ENCODE assay signal across 31 cellular contexts in the genomic region with DNA sequence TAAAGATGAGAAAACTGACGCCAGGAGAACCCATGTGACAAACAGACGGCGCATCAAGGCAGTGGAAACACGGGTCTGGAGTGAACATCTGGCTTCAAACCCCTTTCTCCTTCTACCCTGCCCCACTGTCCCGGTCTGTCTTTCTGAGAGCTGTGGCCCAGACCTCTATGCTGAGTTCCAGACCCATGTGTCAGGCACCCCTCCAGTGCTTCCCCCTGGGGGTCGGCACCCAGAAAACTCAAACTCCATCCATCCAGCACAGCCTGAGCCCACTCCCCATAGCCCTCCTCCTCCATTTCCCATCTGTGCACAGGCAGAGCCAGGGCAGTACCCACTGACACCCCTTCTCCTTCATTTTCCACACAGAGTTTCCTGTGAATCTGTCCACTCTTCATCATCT. TPM values are rescaled to one million over a fixed set of nuclear protein-coding genes. Genes with fewer than 3 reads are reported as not detected.
"Had no signal": no experiment of that assay in that cellular context is flagged by ENCODE, and none has a peak within 500 bp of the region (broad histone marks: within the 10 kb centered on the region; RNA-seq: fewer than 3 reads in every experiment).

No MANE protein-coding gene starts in this region.

- ATAC-seq: activated CD4-positive, alpha-beta T cell treated with anti-CD3 and anti-CD28 coated beads for 36 hours; body of pancreas; esophagus mucosa; foreskin keratinocyte; gastrocnemius medialis; heart left ventricle had no signal

- H3K4me3 Mint-ChIP-seq: activated CD4-positive, alpha-beta memory T cell treated with anti-CD3 and anti-CD28 coated beads, Interleukin-2, amount 10 ng/mL, durations not matched to agents 7 days and 5 days; activated CD4-positive, alpha-beta T cell treated with anti-CD3 and anti-CD28 coated beads for 36 hours; activated CD4-positive, alpha-beta T cell treated with anti-CD3 and anti-CD28 coated beads, Interleukin-2, amount 10 ng/mL, durations not matched to agents 24 days and 14 days; activated naive CD8-positive, alpha-beta T cell; activated T-helper 1 cell treated with anti-CD3 and anti-CD28 coated beads, Interleukin-12 subunit alpha, Interleukin-12 subunit beta, Interleukin-2, Interleukin-4 antibody, amounts not matched to agents 30 ng/mL and 10 ng/mL and 1 ng/mL, durations not matched to agents 14 hours and 24 hours and 36 hours had no signal

- H3K36me3 Mint-ChIP-seq: activated naive CD8-positive, alpha-beta T cell had no signal

- H3K36me3 ChIP-seq: gastrocnemius medialis, heart left ventricle had no signal

- H3K27ac Mint-ChIP-seq: activated CD4-positive, alpha-beta memory T cell treated with anti-CD3 and anti-CD28 coated beads, Interleukin-2, amount 10 ng/mL, durations not matched to agents 7 days and 5 days; activated CD4-positive, alpha-beta T cell treated with anti-CD3 and anti-CD28 coated beads for 36 hours; activated CD4-positive, alpha-beta T cell treated with anti-CD3 and anti-CD28 coated beads, Interleukin-2, amount 10 ng/mL, durations not matched to agents 24 days and 14 days; activated naive CD8-positive, alpha-beta T cell; activated T-helper 1 cell treated with anti-CD3 and anti-CD28 coated beads, Interleukin-12 subunit alpha, Interleukin-12 subunit beta, Interleukin-2, Interleukin-4 antibody, amounts not matched to agents 30 ng/mL and 10 ng/mL and 1 ng/mL, durations not matched to agents 14 hours and 24 hours and 36 hours; activated T-helper 2 cell treated with anti-CD3 and anti-CD28 coated beads, Interferon-gamma antibody, Interleukin-2, Interleukin-4, amounts not matched to agents 10 μg/mL and 5 μg/mL and 100 μg/mL, durations not matched to agents 14 hours and 24 hours and 36 hours had no signal

- FAIRE-seq: colon had no signal

- H3K4me1 Mint-ChIP-seq: activated CD4-positive, alpha-beta memory T cell treated with anti-CD3 and anti-CD28 coated beads, Interleukin-2, amount 10 ng/mL, durations not matched to agents 7 days and 5 days; activated CD4-positive, alpha-beta T cell treated with anti-CD3 and anti-CD28 coated beads for 36 hours; activated CD4-positive, alpha-beta T cell treated with anti-CD3 and anti-CD28 coated beads, Interleukin-2, amount 10 ng/mL, durations not matched to agents 24 days and 14 days had no signal

- H3K4me1 ChIP-seq: foreskin keratinocyte had no signal

- H3K4me3 ChIP-seq: body of pancreas, gastrocnemius medialis, heart left ventricle had no signal

- H3K9me3 ChIP-seq: body of pancreas, gastrocnemius medialis, heart left ventricle had no signal

- H3K9me3 Mint-ChIP-seq: activated CD4-positive, alpha-beta memory T cell treated with anti-CD3 and anti-CD28 coated beads, Interleukin-2, amount 10 ng/mL, durations not matched to agents 7 days and 5 days; activated CD4-positive, alpha-beta T cell treated with anti-CD3 and anti-CD28 coated beads, Interleukin-2, amount 10 ng/mL, durations not matched to agents 24 days and 14 days; activated T-helper 1 cell treated with anti-CD3 and anti-CD28 coated beads, Interleukin-12 subunit alpha, Interleukin-12 subunit beta, Interleukin-2, Interleukin-4 antibody, amounts not matched to agents 30 ng/mL and 10 ng/mL and 1 ng/mL, durations not matched to agents 14 hours and 24 hours and 36 hours; activated T-helper 2 cell treated with anti-CD3 and anti-CD28 coated beads, Interferon-gamma antibody, Interleukin-2, Interleukin-4, amounts not matched to agents 10 μg/mL and 5 μg/mL and 100 μg/mL, durations not matched to agents 14 hours and 24 hours and 36 hours had no signal

- H3K27ac ChIP-seq: body of pancreas, foreskin keratinocyte, gastrocnemius medialis, heart left ventricle had no signal

- H3K27me3 ChIP-seq: body of pancreas, gastrocnemius medialis had no signal

- DNase-seq: activated CD4-positive, alpha-beta memory T cell treated with anti-CD3 and anti-CD28 coated beads, Interleukin-2, amount 10 ng/mL, durations not matched to agents 7 days and 5 days; activated CD4-positive, alpha-beta T cell treated with anti-CD3 and anti-CD28 coated beads for 36 hours; activated CD4-positive, alpha-beta T cell treated with anti-CD3 and anti-CD28 coated beads, Interleukin-2, amount 10 ng/mL, durations not matched to agents 24 days and 14 days; activated CD4-positive, CD25-positive, alpha-beta regulatory T cell; activated CD4-positive, CD25-positive, alpha-beta regulatory T cell treated with anti-CD3 and anti-CD28 coated beads, Interleukin-2, amount 50 U/mL, for 72 hours; activated CD8-positive, alpha-beta memory T cell treated with anti-CD3 and anti-CD28 coated beads, Interleukin-2, amount 50 U/mL, for 4 hours; activated gamma-delta T cell treated with Interleukin-2 at 50 U/mL for 16 hours; activated naive CD4-positive, alpha-beta T cell treated with anti-CD3 and anti-CD28 coated beads, Interleukin-2, amount 50 U/mL, for 16 hours; activated naive CD4-positive, alpha-beta T cell treated with Interleukin-2 at 50 U/mL for 16 hours; activated T-cell treated with anti-CD3 and anti-CD28 coated beads, Interleukin-2, amount 50 U/mL, for 1 hour; activated T-cell treated with anti-CD3 and anti-CD28 coated beads, Interleukin-2, amount 50 U/mL, for 48 hours; amniotic stem cell; anterior cingulate cortex; body of pancreas; caudate nucleus; effector CD8-positive, alpha-beta T cell; foreskin keratinocyte; gastrocnemius medialis; glutamatergic neuron; heart left ventricle; T-helper 2 cell had no signal

RNA-seq across cellular contexts. Expression of a gene that starts 2.7 kb away (rescaled TPM):
- total RNA-seq: activated CD4-positive, alpha-beta memory T cell treated with anti-CD3 and anti-CD28 coated beads, Interleukin-2, amount 10 ng/mL, durations not matched to agents 7 days and 5 days; activated CD4-positive, alpha-beta T cell treated with anti-CD3 and anti-CD28 coated beads for 36 hours; activated CD4-positive, alpha-beta T cell treated with anti-CD3 and anti-CD28 coated beads, Interleukin-2, amount 10 ng/mL, durations not matched to agents 24 days and 14 days; activated T-helper 1 cell treated with anti-CD3 and anti-CD28 coated beads, Interleukin-12 subunit alpha, Interleukin-12 subunit beta, Interleukin-2, Interleukin-4 antibody, amounts not matched to agents 30 ng/mL and 10 ng/mL and 1 ng/mL, durations not matched to agents 14 hours and 24 hours and 36 hours; activated T-helper 2 cell treated with anti-CD3 and anti-CD28 coated beads, Interferon-gamma antibody, Interleukin-2, Interleukin-4, amounts not matched to agents 10 μg/mL and 5 μg/mL and 100 μg/mL, durations not matched to agents 14 hours and 24 hours and 36 hours; body of pancreas; chondrocyte; dermis microvascular lymphatic vessel endothelial cell; epithelial cell of proximal tubule; esophagus mucosa; foreskin keratinocyte; heart left ventricle; T-helper 1 cell treated with Interleukin-12 subunit alpha and Interleukin-12 subunit beta and Interleukin-4 antibody, amounts not matched to agents 30 ng/mL and 1 ng/mL, for 36 hours had no signal
- polyA plus RNA-seq: adipose tissue, foreskin keratinocyte, heart left ventricle had no signal

RNA-seq across cellular contexts. Expression of a gene that starts 48.9 kb away (rescaled TPM):
- total RNA-seq: activated CD4-positive, alpha-beta T cell treated with anti-CD3 and anti-CD28 coated beads, Interleukin-2, amount 10 ng/mL, durations not matched to agents 24 days and 14 days; activated T-helper 1 cell treated with anti-CD3 and anti-CD28 coated beads, Interleukin-12 subunit alpha, Interleukin-12 subunit beta, Interleukin-2, Interleukin-4 antibody, amounts not matched to agents 30 ng/mL and 10 ng/mL and 1 ng/mL, durations not matched to agents 14 hours and 24 hours and 36 hours; activated T-helper 2 cell treated with anti-CD3 and anti-CD28 coated beads, Interferon-gamma antibody, Interleukin-2, Interleukin-4, amounts not matched to agents 10 μg/mL and 5 μg/mL and 100 μg/mL, durations not matched to agents 14 hours and 24 hours and 36 hours; epithelial cell of proximal tubule had no signal
